14 cellular contexts compared by ENCODE assay signal in genomic region chr14:89673499-89674225, GRCh38.
DNase-seq lines count a peak whose midpoint lies in the region; ATAC-seq and TF ChIP-seq lines count a peak whose summit lies in the region.
"Had no signal": no experiment of that assay in that cellular context is flagged by ENCODE, and none has a peak within 500 bp of the region (broad histone marks: within the 10 kb centered on the region; RNA-seq: fewer than 3 reads in every experiment).

No MANE protein-coding gene starts in this region.

- ATAC-seq in DND-41 (ENCODE audit: insufficient read depth, low read depth), result peak; percentile 49; the same call in 2 of the 3 replicates
- ATAC-seq in mucosa of descending colon, result peak; percentile 86
- ATAC-seq in psoas muscle, result no peak
- ATAC-seq: GM23338 had no signal

- H2AFZ ChIP-seq in DND-41 (ENCODE audit: low read depth, low read length) (no peak overlapping the region), MM.1S (ENCODE audit: low read length) (no peak overlapping the region)

- H3K27me3 ChIP-seq in DND-41 (ENCODE audit: insufficient read depth, low read length, poor library complexity) (no peaks in the 10 kb centered on the region), brain microvascular endothelial cell (replicated peaks) (no peaks in the 10 kb centered on the region), ascending aorta (no peaks in the 10 kb centered on the region), MM.1S (replicated peaks; ENCODE audit: insufficient read depth, low read length) (no peaks in the 10 kb centered on the region), psoas muscle (ENCODE audit: insufficient read depth in 3 of 3, low read length in 2 of 3) (no peaks in the 10 kb centered on the region)
- H3K27me3 ChIP-seq: stomach had no signal

- no peaks in the 10 kb centered on the region for H4K20me1 ChIP-seq in DND-41 (ENCODE audit: insufficient read depth, low read length)
- no peaks in the 10 kb centered on the region for H4K20me1 ChIP-seq in MM.1S (ENCODE audit: insufficient read depth, low read length)

- H3K4me2 ChIP-seq in DND-41 (ENCODE audit: insufficient read depth, low read length), result no peak overlapping the region
- H3K4me2 ChIP-seq in MM.1S (ENCODE audit: low read depth, low read length), result no peak overlapping the region
- H3K4me2 ChIP-seq: GM23338 had no signal

- H3K9me2 ChIP-seq in MM.1S (replicated peaks; ENCODE audit: insufficient read depth, low read length), result no peaks in the 10 kb centered on the region

- H3K4me1 ChIP-seq in DND-41 (ENCODE audit: insufficient read depth, low read length) (no peaks in the 10 kb centered on the region), mucosa of descending colon (ENCODE audit: low read depth) (peaks cover 7% of the 10 kb centered on the region), ascending aorta (no peaks in the 10 kb centered on the region), MM.1S (ENCODE audit: low read length) (no peaks in the 10 kb centered on the region), psoas muscle (no peaks in the 10 kb centered on the region)

- H3K9me3 ChIP-seq in DND-41 (ENCODE audit: insufficient read depth, low read length, severe bottlenecking), result no peaks in the 10 kb centered on the region
- no peaks in the 10 kb centered on the region for H3K9me3 ChIP-seq in mucosa of descending colon
- no peaks in the 10 kb centered on the region for H3K9me3 ChIP-seq in ascending aorta
- no peaks in the 10 kb centered on the region for H3K9me3 ChIP-seq in MM.1S (replicated peaks; ENCODE audit: insufficient read depth, low read length)
- no peaks in the 10 kb centered on the region for H3K9me3 ChIP-seq in psoas muscle
- H3K9me3 ChIP-seq: stomach had no signal

- H3K27ac ChIP-seq in DND-41 (ENCODE audit: low read length) (no peak overlapping the region), brain microvascular endothelial cell (no peak overlapping the region), ascending aorta (no peak overlapping the region), MM.1S (ENCODE audit: low read length) (no peak overlapping the region), psoas muscle (no peak overlapping the region)

- H3K9ac ChIP-seq in DND-41 (ENCODE audit: low read depth, low read length), result no peak overlapping the region
- no peak overlapping the region for H3K9ac ChIP-seq in MM.1S (ENCODE audit: low read length)

- intact Hi-C loops in mucosa of descending colon (cut with DNase I, micrococcal nuclease), result no loop called here
- intact Hi-C loops in ascending aorta (cut with DNase I), result no loop called here
- intact Hi-C loops in psoas muscle (cut with DNase I), result no loop called here

- H3K79me2 ChIP-seq in DND-41 (ENCODE audit: insufficient read depth, low read length) (no peaks in the 10 kb centered on the region), MM.1S (ENCODE audit: low read length) (no peaks in the 10 kb centered on the region)

- in situ Hi-C loops in brain microvascular endothelial cell (cut with HindIII; ENCODE audit: low pct_ligation_motif_present, low sequenced_read_pairs), result no loop called here

- TF ChIP-seq CTCF in DND-41 (IDR thresholded peaks at IDR 0.05; ENCODE audit: borderline replicate concordance, extremely low read depth, low read length, poor library complexity, severe bottlenecking), result no peak
- TF ChIP-seq CTCF in brain microvascular endothelial cell (IDR thresholded peaks at IDR 0.05; ENCODE audit: low read depth, low read length, missing control alignments), result no peak
- TF ChIP-seq CTCF in mucosa of descending colon (IDR thresholded peaks at IDR 0.05), result no peak
- TF ChIP-seq CTCF in ascending aorta (IDR thresholded peaks at IDR 0.05), result no peak
- TF ChIP-seq CTCF in MM.1S (IDR thresholded peaks at IDR 0.05; ENCODE audit: low read length), result no peak
- TF ChIP-seq CTCF in psoas muscle (IDR thresholded peaks at IDR 0.05), result no peak

- H3F3A ChIP-seq in MM.1S (ENCODE audit: insufficient read depth, low read length), result no peaks in the 10 kb centered on the region

- H3K4me3 ChIP-seq in DND-41 (ENCODE audit: low read depth in 1 of 2, low read length in 2 of 2) (no peak overlapping the region), brain microvascular endothelial cell (ENCODE audit: low read depth, low read length) (no peak overlapping the region), mucosa of descending colon (no peak overlapping the region), ascending aorta (no peak overlapping the region), MM.1S (ENCODE audit: low read length) (no peak overlapping the region), psoas muscle (no peak overlapping the region)
- H3K4me3 ChIP-seq: GM23338, stomach had no signal

- DNase-seq in DND-41 (no peak), KG1 (lab: John Stamatoyannopoulos, UW) (peak; percentile 30), brain microvascular endothelial cell (peak; percentile 45), mucosa of descending colon (peak in 1 of 3 donors; percentile 59), ascending aorta (ENCODE audit: low spot score in 2 of 2) (no peak), MM.1S (no peak), psoas muscle (no peak), SW480 (ENCODE audit: low spot score) (no peak)
- DNase-seq: mammary epithelial cell; NCI-H1105 treated with DMSO at 0.1 percent for 48 hours; NCI-H82; stimulated activated CD4-positive, alpha-beta T cell treated with anti-CD3 and anti-CD28 coated beads, Interleukin-4, amount 100 ng/mL, for 4 hours; stomach had no signal

- 79 to 88% (median 83%) methylated on average over 7 of the region's 7 CpGs for WGBS in psoas muscle, 3 donors

- H3K36me3 ChIP-seq in DND-41 (ENCODE audit: insufficient read depth, low read length) (no peaks in the 10 kb centered on the region), brain microvascular endothelial cell (replicated peaks) (no peaks in the 10 kb centered on the region), mucosa of descending colon (ENCODE audit: low read depth) (no peaks in the 10 kb centered on the region), ascending aorta (no peaks in the 10 kb centered on the region), MM.1S (replicated peaks; ENCODE audit: insufficient read depth, low read length) (no peaks in the 10 kb centered on the region), psoas muscle (ENCODE audit: insufficient read depth in 1 of 2, low read depth in 1 of 2) (no peaks in the 10 kb centered on the region)
- H3K36me3 ChIP-seq: stomach had no signal

Comparison
In these comparisons a context has a peak if more than half of its experiments do, and no peak if none do; other contexts are left out.
1. ATAC-seq: peak in DND-41 (single experiment) and mucosa of descending colon (single experiment); none in psoas muscle (0 of 4).
2. DNase-seq: peak in KG1 (single experiment) and brain microvascular endothelial cell (single experiment); none in DND-41 (single experiment), ascending aorta (0 of 2), MM.1S (single experiment), psoas muscle (0 of 2) and SW480 (single experiment).